In the genomic region with DNA sequence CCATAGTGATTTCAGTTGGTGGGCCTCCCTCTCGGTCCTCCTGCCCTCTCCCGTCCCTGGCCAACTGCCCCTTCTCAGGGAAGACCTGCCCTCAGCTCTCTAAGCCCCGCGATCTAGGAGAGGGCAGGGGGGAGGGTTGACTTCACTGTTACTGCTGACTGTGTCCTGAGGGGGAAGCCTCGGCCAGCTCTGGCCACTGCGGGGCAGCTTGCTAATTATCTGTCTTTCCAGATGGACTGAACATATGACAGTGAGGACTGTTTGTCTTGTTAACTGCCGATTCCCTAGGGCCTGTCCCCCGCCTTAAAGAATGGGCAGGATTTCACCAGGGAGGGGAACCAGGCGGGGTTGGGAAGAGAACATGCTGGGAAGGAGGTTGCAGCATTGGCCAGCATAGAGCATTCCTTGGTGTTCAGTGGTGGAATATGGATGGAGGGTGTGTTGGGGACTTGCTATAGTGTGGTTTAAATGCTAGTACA, we compare ENCODE assay signal across 1 cellular context.
TF ChIP-seq lines count a peak whose summit lies in the region.

No MANE protein-coding gene starts in this region.

TF ChIP-seq in K562, 482 proteins besides CTCF, POLR2A, EP300 and RAD21 (continued from another document and continues in another):
- TF ChIP-seq ZNF592 (IDR thresholded peaks at IDR 0.05) = no peak
- TF ChIP-seq SIN3B (IDR thresholded peaks at IDR 0.05; ENCODE audit: low read depth) = no peak
- no peak for TF ChIP-seq XRCC4 (IDR thresholded peaks at IDR 0.05; ENCODE audit: extremely low read depth, insufficient read depth, insufficient read length)
- no peak for TF ChIP-seq ZNF589 (CRISPR knock-in tag; IDR thresholded peaks at IDR 0.05; ENCODE audit: low read depth)
- TF ChIP-seq, protein P1, sequence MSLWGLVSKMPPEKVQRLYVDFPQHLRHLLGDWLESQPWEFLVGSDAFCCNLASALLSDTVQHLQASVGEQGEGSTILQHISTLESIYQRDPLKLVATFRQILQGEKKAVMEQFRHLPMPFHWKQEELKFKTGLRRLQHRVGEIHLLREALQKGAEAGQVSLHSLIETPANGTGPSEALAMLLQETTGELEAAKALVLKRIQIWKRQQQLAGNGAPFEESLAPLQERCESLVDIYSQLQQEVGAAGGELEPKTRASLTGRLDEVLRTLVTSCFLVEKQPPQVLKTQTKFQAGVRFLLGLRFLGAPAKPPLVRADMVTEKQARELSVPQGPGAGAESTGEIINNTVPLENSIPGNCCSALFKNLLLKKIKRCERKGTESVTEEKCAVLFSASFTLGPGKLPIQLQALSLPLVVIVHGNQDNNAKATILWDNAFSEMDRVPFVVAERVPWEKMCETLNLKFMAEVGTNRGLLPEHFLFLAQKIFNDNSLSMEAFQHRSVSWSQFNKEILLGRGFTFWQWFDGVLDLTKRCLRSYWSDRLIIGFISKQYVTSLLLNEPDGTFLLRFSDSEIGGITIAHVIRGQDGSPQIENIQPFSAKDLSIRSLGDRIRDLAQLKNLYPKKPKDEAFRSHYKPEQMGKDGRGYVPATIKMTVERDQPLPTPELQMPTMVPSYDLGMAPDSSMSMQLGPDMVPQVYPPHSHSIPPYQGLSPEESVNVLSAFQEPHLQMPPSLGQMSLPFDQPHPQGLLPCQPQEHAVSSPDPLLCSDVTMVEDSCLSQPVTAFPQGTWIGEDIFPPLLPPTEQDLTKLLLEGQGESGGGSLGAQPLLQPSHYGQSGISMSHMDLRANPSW (CRISPR knock-in tag; IDR thresholded peaks at IDR 0.05) = no peak
- no peak for TF ChIP-seq HOMEZ (CRISPR knock-in tag; IDR thresholded peaks at IDR 0.05)
- TF ChIP-seq ELF2 (CRISPR knock-in tag; IDR thresholded peaks at IDR 0.05) = no peak
- TF ChIP-seq, protein P2, sequence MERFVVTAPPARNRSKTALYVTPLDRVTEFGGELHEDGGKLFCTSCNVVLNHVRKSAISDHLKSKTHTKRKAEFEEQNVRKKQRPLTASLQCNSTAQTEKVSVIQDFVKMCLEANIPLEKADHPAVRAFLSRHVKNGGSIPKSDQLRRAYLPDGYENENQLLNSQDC (CRISPR knock-in tag; IDR thresholded peaks at IDR 0.05) = no peak
- TF ChIP-seq NRF1 (conservative IDR thresholded peaks at IDR 0.05 in 1 of 2, IDR thresholded peaks at IDR 0.05 in 1 of 2) = 0 out of 4 replicates have a peak, but pooled peaks of 1 of the 2 experiments have one; percentile 15
- TF ChIP-seq ZNF407 (IDR thresholded peaks at IDR 0.05; ENCODE audit: low read depth) = no peak
- no peak for TF ChIP-seq POLR2B (IDR thresholded peaks at IDR 0.05; ENCODE audit: low read depth, partially characterized antibody)
- TF ChIP-seq SP2 (IDR thresholded peaks at IDR 0.05; ENCODE audit: extremely low read depth, low read depth, low read length, poor library complexity, severe bottlenecking) = no peak
- no peak for TF ChIP-seq NELFE (IDR thresholded peaks at IDR 0.05; ENCODE audit: insufficient read depth, insufficient read length)
- peak; percentile 78 for TF ChIP-seq MTA2 (IDR thresholded peaks at IDR 0.05; ENCODE audit: low read depth)
- TF ChIP-seq HDAC6 (IDR thresholded peaks at IDR 0.05; ENCODE audit: low read depth, low read length) = no peak
- TF ChIP-seq, protein P3, sequence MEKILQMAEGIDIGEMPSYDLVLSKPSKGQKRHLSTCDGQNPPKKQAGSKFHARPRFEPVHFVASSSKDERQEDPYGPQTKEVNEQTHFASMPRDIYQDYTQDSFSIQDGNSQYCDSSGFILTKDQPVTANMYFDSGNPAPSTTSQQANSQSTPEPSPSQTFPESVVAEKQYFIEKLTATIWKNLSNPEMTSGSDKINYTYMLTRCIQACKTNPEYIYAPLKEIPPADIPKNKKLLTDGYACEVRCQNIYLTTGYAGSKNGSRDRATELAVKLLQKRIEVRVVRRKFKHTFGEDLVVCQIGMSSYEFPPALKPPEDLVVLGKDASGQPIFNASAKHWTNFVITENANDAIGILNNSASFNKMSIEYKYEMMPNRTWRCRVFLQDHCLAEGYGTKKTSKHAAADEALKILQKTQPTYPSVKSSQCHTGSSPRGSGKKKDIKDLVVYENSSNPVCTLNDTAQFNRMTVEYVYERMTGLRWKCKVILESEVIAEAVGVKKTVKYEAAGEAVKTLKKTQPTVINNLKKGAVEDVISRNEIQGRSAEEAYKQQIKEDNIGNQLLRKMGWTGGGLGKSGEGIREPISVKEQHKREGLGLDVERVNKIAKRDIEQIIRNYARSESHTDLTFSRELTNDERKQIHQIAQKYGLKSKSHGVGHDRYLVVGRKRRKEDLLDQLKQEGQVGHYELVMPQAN (IDR thresholded peaks at IDR 0.05; ENCODE audit: borderline replicate concordance) = no peak
- no peak for TF ChIP-seq ZNF23 (CRISPR knock-in tag; IDR thresholded peaks at IDR 0.05)
- no peak for TF ChIP-seq JUN (IDR thresholded peaks at IDR 0.05; ENCODE audit: borderline replicate concordance, low read depth, low read length)
- no peak for TF ChIP-seq JUN (CRISPR knock-in tag; IDR thresholded peaks at IDR 0.05; ENCODE audit: borderline replicate concordance)
- no peak for TF ChIP-seq SMARCA5 (IDR thresholded peaks at IDR 0.05)
- 0 out of 2 replicates have a peak, but pooled peaks have one; percentile 27 for TF ChIP-seq MAFG (tag; conservative IDR thresholded peaks at IDR 0.05)
- TF ChIP-seq DMBX1 (CRISPR knock-in tag; IDR thresholded peaks at IDR 0.05; ENCODE audit: borderline replicate concordance) = no peak
- no peak for TF ChIP-seq ATF1 (CRISPR knock-in tag; IDR thresholded peaks at IDR 0.05)
- peak; percentile 32; the same call in 1 of the 2 replicates for TF ChIP-seq ATF1 (tag; IDR thresholded peaks at IDR 0.05)
- no peak for TF ChIP-seq CEBPB (tag; IDR thresholded peaks at IDR 0.05)
- TF ChIP-seq ZNF717 (CRISPR knock-in tag; IDR thresholded peaks at IDR 0.05) = no peak
- TF ChIP-seq HBP1 (CRISPR knock-in tag; IDR thresholded peaks at IDR 0.05) = no peak
- TF ChIP-seq PREB (CRISPR knock-in tag; IDR thresholded peaks at IDR 0.05) = no peak
- TF ChIP-seq, protein P4, sequence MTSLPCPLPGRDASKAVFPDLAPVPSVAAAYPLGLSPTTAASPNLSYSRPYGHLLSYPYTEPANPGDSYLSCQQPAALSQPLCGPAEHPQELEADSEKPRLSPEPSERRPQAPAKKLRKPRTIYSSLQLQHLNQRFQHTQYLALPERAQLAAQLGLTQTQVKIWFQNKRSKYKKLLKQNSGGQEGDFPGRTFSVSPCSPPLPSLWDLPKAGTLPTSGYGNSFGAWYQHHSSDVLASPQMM (CRISPR knock-in tag; IDR thresholded peaks at IDR 0.05) = no peak
- TF ChIP-seq ZNF384 (IDR thresholded peaks at IDR 0.05; ENCODE audit: low read depth, low read length) = no peak
- TF ChIP-seq SMAD4 (CRISPR knock-in tag; conservative IDR thresholded peaks at IDR 0.05) = 0 out of 2 replicates have a peak, but pooled peaks have one; percentile 47
- TF ChIP-seq BMI1 (IDR thresholded peaks at IDR 0.05; ENCODE audit: low read length) = no peak
- no peak for TF ChIP-seq CHD2 (IDR thresholded peaks at IDR 0.05; ENCODE audit: low read depth, low read length)
- TF ChIP-seq SRSF9 (IDR thresholded peaks at IDR 0.05; ENCODE audit: borderline replicate concordance, low read depth, low read length) = no peak
